ENCODE assay signal across 19 cellular contexts in genomic region chr7:86479144-86479543, GRCh38.
"Had no signal": no experiment of that assay in that cellular context is flagged by ENCODE, and none has a peak within 500 bp of the region (broad histone marks: within the 10 kb centered on the region; RNA-seq: fewer than 3 reads in every experiment).

No MANE protein-coding gene starts in this region.

- ATAC-seq: left colon, natural killer cell had no signal

- H3K9me3 Mint-ChIP-seq: neural crest cell had no signal

- H3K27ac Mint-ChIP-seq: natural killer cell, progenitor cell of endocrine pancreas had no signal

- H3K27me3 ChIP-seq: dorsolateral prefrontal cortex, ovary, sigmoid colon, stomach had no signal

- H3K27me3 Mint-ChIP-seq: central memory CD8-positive, alpha-beta T cell; progenitor cell of endocrine pancreas had no signal

- H3K4me1 ChIP-seq: sigmoid colon, stomach had no signal

- H3K36me3 ChIP-seq: ovary, sigmoid colon, stomach had no signal

- H3K9me3 ChIP-seq: ovary, sigmoid colon, stomach had no signal

- H3K27ac ChIP-seq: dorsolateral prefrontal cortex, ovary, sigmoid colon, skin epidermis, stomach had no signal

- H3K4me3 Mint-ChIP-seq: central memory CD8-positive, alpha-beta T cell; natural killer cell; neural crest cell had no signal

- H3K36me3 Mint-ChIP-seq: natural killer cell had no signal

- DNase-seq: cortex of kidney; dorsolateral prefrontal cortex; effector CD8-positive, alpha-beta T cell; glutamatergic neuron; kidney; left colon; natural killer cell; nucleus accumbens; ovary; sigmoid colon; stimulated activated CD4-positive, alpha-beta T cell treated with anti-CD3 and anti-CD28 coated beads, Interleukin-2, amount 100 ng/mL, for 24 hours; stimulated activated naive CD4-positive, alpha-beta T cell; stomach; substantia nigra; trophoblast cell had no signal

- H3K4me3 ChIP-seq: dorsolateral prefrontal cortex, ovary, sigmoid colon, skin epidermis, stomach had no signal

- H3K4me1 Mint-ChIP-seq: central memory CD8-positive, alpha-beta T cell; natural killer cell; neural crest cell had no signal
